8 cellular contexts compared by ENCODE assay signal in the genomic region with DNA sequence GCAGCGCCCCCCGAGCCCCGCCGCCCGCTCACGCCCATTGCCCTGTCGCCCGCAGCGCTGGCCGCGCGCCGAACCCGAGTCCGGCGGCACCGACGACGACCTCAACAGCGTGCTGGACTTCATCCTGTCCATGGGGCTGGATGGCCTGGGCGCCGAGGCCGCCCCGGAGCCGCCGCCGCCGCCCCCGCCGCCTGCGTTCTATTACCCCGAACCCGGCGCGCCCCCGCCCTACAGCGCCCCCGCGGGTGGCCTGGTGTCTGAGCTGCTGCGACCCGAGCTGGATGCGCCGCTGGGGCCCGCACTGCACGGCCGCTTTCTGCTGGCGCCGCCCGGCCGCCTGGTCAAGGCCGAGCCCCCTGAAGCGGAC. TPM values are rescaled to one million over a fixed set of nuclear protein-coding genes. Genes with fewer than 3 reads are reported as not detected.
DNase-seq lines count a peak whose midpoint lies in the region; ATAC-seq and TF ChIP-seq lines count a peak whose summit lies in the region.

No MANE protein-coding gene starts in this region.

- no peak overlapping the region for H2AFZ ChIP-seq in neural cell (ENCODE audit: low read depth, low read length)

- POLR2A ChIA-PET in GM10248 (lab: Yijun Ruan, JAX) = interaction anchor here (1.0 to 1.8 kb wide), 6 partner anchors 9 to 57 kb away, joined by 3 to 16 read pairs (median 4); no protein-coding TSS in a partner anchor

- TF ChIP-seq CTCF in GM10248 (IDR thresholded peaks at IDR 0.05; ENCODE audit: control extremely low read depth, extremely low read depth, low read depth, missing control alignments) (peak; percentile 21), neural cell (IDR thresholded peaks at IDR 0.05; ENCODE audit: poor library complexity, severe bottlenecking) (no peak)

- CTCF ChIA-PET in GM10248 (lab: Yijun Ruan, JAX) = no interaction called here

- no peaks in the 10 kb centered on the region for H3F3A ChIP-seq in neural cell (ENCODE audit: insufficient read depth, low read length, poor library complexity, severe bottlenecking)

- peak overlapping the region; percentile 62 for H3K9ac ChIP-seq in neural cell (ENCODE audit: low read length)

- no peak overlapping the region for H3K4me2 ChIP-seq in neural cell (ENCODE audit: low read length)

- TF ChIP-seq EP300 in neural cell (conservative IDR thresholded peaks at IDR 0.05; ENCODE audit: poor library complexity, severe bottlenecking) = no peak

- H3K9me2 ChIP-seq in neural cell (ENCODE audit: insufficient read depth, low read length) = no peaks in the 10 kb centered on the region

- H3K36me3 ChIP-seq in neural cell (ENCODE audit: insufficient read depth, low read length) = no peaks in the 10 kb centered on the region

- peaks cover 78% of the 10 kb centered on the region for H3K27me3 ChIP-seq in neural cell (ENCODE audit: insufficient read depth, low read depth, low read length)

- ATAC-seq in HG02970 (IDR thresholded peaks at IDR 0.05; ENCODE audit: low FRiP score, unreplicated experiment) = peak; percentile 6
- ATAC-seq in GM21360 (IDR thresholded peaks at IDR 0.05; ENCODE audit: unreplicated experiment) = no peak

- H3K27ac ChIP-seq in neural cell (ENCODE audit: low read length) = no peak overlapping the region

- TF ChIP-seq POLR2A in erythroblast (IDR thresholded peaks at IDR 0.05; ENCODE audit: low read length) = no peak

- no peak for TF ChIP-seq RAD21 in neural cell (conservative IDR thresholded peaks at IDR 0.05)

- peak overlapping the region; percentile 66 for H3K4me3 ChIP-seq in neural cell (ENCODE audit: low read length)

- no peaks in the 10 kb centered on the region for H3K79me2 ChIP-seq in neural cell (replicated peaks; ENCODE audit: insufficient read depth, low read length)

- no peak for DNase-seq in GM10248 (ENCODE audit: extremely low spot score)
- DNase-seq in activated CD4-positive, alpha-beta T cell treated with anti-CD3 and anti-CD28 coated beads, Interleukin-2, amount 50 U/mL, for 1 hour = peak; percentile 48
- DNase-seq in erythroblast (lab: John Stamatoyannopoulos, UW) = peak; percentile 33 to 36
- no peak for DNase-seq in NCI-H774 (lab: John Stamatoyannopoulos, UW)
- no peak for DNase-seq in KG1 (lab: John Stamatoyannopoulos, UW)

- no peaks in the 10 kb centered on the region for H3K9me3 ChIP-seq in neural cell (ENCODE audit: low read length)

- H4K20me1 ChIP-seq in neural cell (ENCODE audit: insufficient read depth) = no peaks in the 10 kb centered on the region

TF ChIP-seq in neural cell, 6 proteins besides CTCF, POLR2A, EP300 and RAD21:
- TF ChIP-seq MXI1 (conservative IDR thresholded peaks at IDR 0.05; ENCODE audit: poor library complexity, severe bottlenecking) = no peak
- TF ChIP-seq SMC3 (conservative IDR thresholded peaks at IDR 0.05; ENCODE audit: poor library complexity) = no peak
- TF ChIP-seq POLR2AphosphoS5 (IDR thresholded peaks at IDR 0.05) = no peak
- TF ChIP-seq, protein P1, sequence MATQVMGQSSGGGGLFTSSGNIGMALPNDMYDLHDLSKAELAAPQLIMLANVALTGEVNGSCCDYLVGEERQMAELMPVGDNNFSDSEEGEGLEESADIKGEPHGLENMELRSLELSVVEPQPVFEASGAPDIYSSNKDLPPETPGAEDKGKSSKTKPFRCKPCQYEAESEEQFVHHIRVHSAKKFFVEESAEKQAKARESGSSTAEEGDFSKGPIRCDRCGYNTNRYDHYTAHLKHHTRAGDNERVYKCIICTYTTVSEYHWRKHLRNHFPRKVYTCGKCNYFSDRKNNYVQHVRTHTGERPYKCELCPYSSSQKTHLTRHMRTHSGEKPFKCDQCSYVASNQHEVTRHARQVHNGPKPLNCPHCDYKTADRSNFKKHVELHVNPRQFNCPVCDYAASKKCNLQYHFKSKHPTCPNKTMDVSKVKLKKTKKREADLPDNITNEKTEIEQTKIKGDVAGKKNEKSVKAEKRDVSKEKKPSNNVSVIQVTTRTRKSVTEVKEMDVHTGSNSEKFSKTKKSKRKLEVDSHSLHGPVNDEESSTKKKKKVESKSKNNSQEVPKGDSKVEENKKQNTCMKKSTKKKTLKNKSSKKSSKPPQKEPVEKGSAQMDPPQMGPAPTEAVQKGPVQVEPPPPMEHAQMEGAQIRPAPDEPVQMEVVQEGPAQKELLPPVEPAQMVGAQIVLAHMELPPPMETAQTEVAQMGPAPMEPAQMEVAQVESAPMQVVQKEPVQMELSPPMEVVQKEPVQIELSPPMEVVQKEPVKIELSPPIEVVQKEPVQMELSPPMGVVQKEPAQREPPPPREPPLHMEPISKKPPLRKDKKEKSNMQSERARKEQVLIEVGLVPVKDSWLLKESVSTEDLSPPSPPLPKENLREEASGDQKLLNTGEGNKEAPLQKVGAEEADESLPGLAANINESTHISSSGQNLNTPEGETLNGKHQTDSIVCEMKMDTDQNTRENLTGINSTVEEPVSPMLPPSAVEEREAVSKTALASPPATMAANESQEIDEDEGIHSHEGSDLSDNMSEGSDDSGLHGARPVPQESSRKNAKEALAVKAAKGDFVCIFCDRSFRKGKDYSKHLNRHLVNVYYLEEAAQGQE (IDR thresholded peaks at IDR 0.05; ENCODE audit: borderline replicate concordance) = no peak
- no peak for TF ChIP-seq TAF1 (IDR thresholded peaks at IDR 0.05; ENCODE audit: low read depth)
- no peak for TF ChIP-seq EZH2 (IDR thresholded peaks at IDR 0.05; ENCODE audit: borderline replicate concordance, insufficient read depth, low read length, poor library complexity, severe bottlenecking)

RNA-seq across cellular contexts. Expression of a gene that starts 0.5 kb away (rescaled TPM):
- polyA plus RNA-seq in neural cell = 0.15 and 0.32 TPM in 2 replicates
- 0.58 and 2.4 TPM in 2 replicates for polyA minus RNA-seq in neural cell

Comparison
In these comparisons a context has a peak if more than half of its experiments do, and no peak if none do; other contexts are left out.
1. DNase-seq: peak in activated CD4-positive, alpha-beta T cell treated with anti-CD3 and anti-CD28 coated beads, Interleukin-2, amount 50 U/mL, for 1 hour (single experiment) and erythroblast (2 of 2); none in GM10248 (single experiment), NCI-H774 (single experiment) and KG1 (single experiment).